Comparison of ENCODE assay signal across 19 cellular contexts in genomic region chr22:25085156-25085555, GRCh38.
DNase-seq lines count a peak whose midpoint lies in the region; ATAC-seq and TF ChIP-seq lines count a peak whose summit lies in the region.
"Had no signal": no experiment of that assay in that cellular context is flagged by ENCODE, and none has a peak within 500 bp of the region (broad histone marks: within the 10 kb centered on the region; RNA-seq: fewer than 3 reads in every experiment).

No MANE protein-coding gene starts in this region.

- no peak overlapping the region for H3K4me3 ChIP-seq in ascending aorta
- H3K4me3 ChIP-seq: lung, mucosa of descending colon had no signal

- no peak overlapping the region for H3K4me3 Mint-ChIP-seq in activated naive CD8-positive, alpha-beta T cell treated with anti-CD3 and anti-CD28 coated beads for 36 hours
- H3K4me3 Mint-ChIP-seq in activated naive CD8-positive, alpha-beta T cell treated with anti-CD3 and anti-CD28 coated beads, Interleukin-2, amount 50 U/mL, for 24 hours = no peak overlapping the region
- H3K4me3 Mint-ChIP-seq: HFFc6, neural crest cell had no signal

- ATAC-seq in activated naive CD8-positive, alpha-beta T cell treated with anti-CD3 and anti-CD28 coated beads, Interleukin-2, amount 50 U/mL, for 24 hours = no peak

- intact Hi-C loops in ascending aorta (cut with DNase I) = no loop called here

- H3K9me3 Mint-ChIP-seq in activated naive CD8-positive, alpha-beta T cell treated with anti-CD3 and anti-CD28 coated beads for 36 hours = peaks cover 1% of the 10 kb centered on the region
- H3K9me3 Mint-ChIP-seq in activated naive CD8-positive, alpha-beta T cell treated with anti-CD3 and anti-CD28 coated beads, Interleukin-2, amount 50 U/mL, for 24 hours = no peaks in the 10 kb centered on the region
- H3K9me3 Mint-ChIP-seq: CD8-positive, alpha-beta memory T cell; HFFc6; neural crest cell had no signal

- peaks cover 15% of the 10 kb centered on the region for H3K36me3 Mint-ChIP-seq in activated naive CD8-positive, alpha-beta T cell treated with anti-CD3 and anti-CD28 coated beads for 36 hours
- H3K36me3 Mint-ChIP-seq in activated naive CD8-positive, alpha-beta T cell treated with anti-CD3 and anti-CD28 coated beads, Interleukin-2, amount 50 U/mL, for 24 hours (ENCODE audit: low read depth) = no peaks in the 10 kb centered on the region

- H3K36me3 ChIP-seq in ascending aorta = peaks cover 0 to 9% of the 10 kb centered on the region in 2 donors

- peaks cover 38% of the 10 kb centered on the region for H3K4me1 Mint-ChIP-seq in activated naive CD8-positive, alpha-beta T cell treated with anti-CD3 and anti-CD28 coated beads for 36 hours
- peaks cover 46% of the 10 kb centered on the region for H3K4me1 Mint-ChIP-seq in activated naive CD8-positive, alpha-beta T cell treated with anti-CD3 and anti-CD28 coated beads, Interleukin-2, amount 50 U/mL, for 24 hours

- no peaks in the 10 kb centered on the region for H3K27me3 ChIP-seq in ascending aorta

- H3K9me3 ChIP-seq in ascending aorta = no peaks in the 10 kb centered on the region
- H3K9me3 ChIP-seq: mucosa of descending colon had no signal

- no peaks in the 10 kb centered on the region for H3K27me3 Mint-ChIP-seq in activated naive CD8-positive, alpha-beta T cell treated with anti-CD3 and anti-CD28 coated beads for 36 hours
- no peaks in the 10 kb centered on the region for H3K27me3 Mint-ChIP-seq in activated naive CD8-positive, alpha-beta T cell treated with anti-CD3 and anti-CD28 coated beads, Interleukin-2, amount 50 U/mL, for 24 hours

- peaks cover 35 to 83% of the 10 kb centered on the region in 2 donors for H3K4me1 ChIP-seq in ascending aorta

- H3K27ac ChIP-seq in ascending aorta = peak overlapping the region; percentile 91 to 96
- H3K27ac ChIP-seq in temporal lobe (ENCODE audit: low read depth, low read length) = peak overlapping the region; percentile 30
- H3K27ac ChIP-seq: 22Rv1, epithelial cell of prostate had no signal

- no peak for TF ChIP-seq CTCF in ascending aorta (IDR thresholded peaks at IDR 0.05)

- DNase-seq in DMS 273 (lab: John Stamatoyannopoulos, UW; ENCODE audit: unreplicated experiment) = peak; percentile 6
- DNase-seq in DMS 273 treated with DMSO at 0.1 percent for 48 hours (lab: John Stamatoyannopoulos, UW) = no peak
- no peak for DNase-seq in activated naive CD8-positive, alpha-beta T cell treated with anti-CD3 and anti-CD28 coated beads for 36 hours
- no peak for DNase-seq in activated naive CD8-positive, alpha-beta T cell treated with anti-CD3 and anti-CD28 coated beads, Interleukin-2, amount 50 U/mL, for 24 hours
- no peak for DNase-seq in ascending aorta (ENCODE audit: low spot score in 2 of 2)
- no peak for DNase-seq in NCI-H1436 (lab: John Stamatoyannopoulos, UW)
- no peak for DNase-seq in SKM-1 (lab: John Stamatoyannopoulos, UW; ENCODE audit: unreplicated experiment)
- DNase-seq: CD8-positive, alpha-beta memory T cell; central memory CD4-positive, alpha-beta T cell; HFFc6; kidney glomerular epithelial cell; mucosa of descending colon; NCI-H1105 treated with DMSO at 0.1 percent for 48 hours; NCI-H524 treated with DMSO at 0.1 percent for 48 hours had no signal

- peak overlapping the region; percentile 76 for H3K27ac Mint-ChIP-seq in activated naive CD8-positive, alpha-beta T cell treated with anti-CD3 and anti-CD28 coated beads for 36 hours
- H3K27ac Mint-ChIP-seq in activated naive CD8-positive, alpha-beta T cell treated with anti-CD3 and anti-CD28 coated beads, Interleukin-2, amount 50 U/mL, for 24 hours = no peak overlapping the region
- H3K27ac Mint-ChIP-seq: HFFc6 had no signal
